ENCODE assay signal across 10 cellular contexts in genomic region chr3:31213869-31214486, GRCh38.
DNase-seq lines count a peak whose midpoint lies in the region; ATAC-seq and TF ChIP-seq lines count a peak whose summit lies in the region.
"Had no signal": no experiment of that assay in that cellular context is flagged by ENCODE, and none has a peak within 500 bp of the region (broad histone marks: within the 10 kb centered on the region; RNA-seq: fewer than 3 reads in every experiment).

No MANE protein-coding gene starts in this region.

- H3K27me3 ChIP-seq in SK-N-SH (ENCODE audit: insufficient read depth): no peaks in the 10 kb centered on the region

- no peak for TF ChIP-seq RAD21 in SK-N-SH (IDR thresholded peaks at IDR 0.05; ENCODE audit: low read length)

- H3K4me3 ChIP-seq in SK-N-SH (ENCODE audit: low read depth in 2 of 2, low read length in 1 of 2): no peak overlapping the region

- H4K20me1 ChIP-seq in SK-N-SH (ENCODE audit: insufficient read depth): no peaks in the 10 kb centered on the region

- CTCF ChIA-PET in SK-N-SH (lab: Yijun Ruan, JAX): no interaction called here

- 68% methylated on average over 7 of the region's 7 CpGs for WGBS in SK-N-SH (ENCODE audit: low lambda C conversion rate)

- H3K4me1 ChIP-seq in SK-N-SH (ENCODE audit: control insufficient read depth in 1 of 2, insufficient read depth in 2 of 2, low read depth in 1 of 2, low read length in 1 of 2): no peaks in the 10 kb centered on the region; a peak in 1 of 4 replicates

- H3F3A ChIP-seq in SK-N-SH (replicated peaks; ENCODE audit: insufficient read depth): no peaks in the 10 kb centered on the region

- H3K9me3 ChIP-seq in SK-N-SH: no peaks in the 10 kb centered on the region

- no peaks in the 10 kb centered on the region for H3K36me3 ChIP-seq in SK-N-SH (replicated peaks in 1 of 2; ENCODE audit: control insufficient read depth in 1 of 2, insufficient read depth in 2 of 2, low read length in 1 of 2)

- no peaks in the 10 kb centered on the region for H3K79me2 ChIP-seq in SK-N-SH (ENCODE audit: insufficient read depth)

- TF ChIP-seq CTCF in SK-N-SH (IDR thresholded peaks at IDR 0.05): no peak

- no peak for TF ChIP-seq EP300 in SK-N-SH (IDR thresholded peaks at IDR 0.05; ENCODE audit: borderline replicate concordance in 1 of 2, low read depth in 1 of 2, low read length in 1 of 2)

- peak; percentile 75 for ATAC-seq in GM21423 (IDR thresholded peaks at IDR 0.05; ENCODE audit: unreplicated experiment)

- DNase-seq in GF-D8 (lab: John Stamatoyannopoulos, UW) (peak; percentile 88), HuH-7 (ENCODE audit: low spot score) (peak; percentile 66), amniotic epithelial cell (ENCODE audit: low read depth) (peak; percentile 21), putamen (ENCODE audit: low spot score) (no peak), iPS-NIHi11 (ENCODE audit: low spot score) (no peak), SK-N-SH (no peak)
- no peak for DNase-seq in activated CD4-positive, CD25-positive, alpha-beta regulatory T cell treated with anti-CD3 and anti-CD28 coated beads, Interleukin-2, amount 50 U/mL, for 72 hours
- DNase-seq: hippocampal formation, NCI-H187 treated with DMSO at 0.1 percent for 48 hours had no signal

- H3K27ac ChIP-seq in SK-N-SH (ENCODE audit: low read depth in 2 of 2, low read length in 1 of 2): no peak overlapping the region

- H3K4me2 ChIP-seq in SK-N-SH: no peak overlapping the region

- no peak overlapping the region for H2AFZ ChIP-seq in SK-N-SH (ENCODE audit: low read depth)

- H3K9ac ChIP-seq in SK-N-SH: no peak overlapping the region

- POLR2A ChIA-PET in SK-N-SH (lab: Yijun Ruan, JAX): no interaction called here

- no peaks in the 10 kb centered on the region for H3K9me2 ChIP-seq in SK-N-SH

TF ChIP-seq in SK-N-SH, 30 proteins besides CTCF, POLR2A, EP300 and RAD21:
- TF ChIP-seq YY1 (IDR thresholded peaks at IDR 0.05; ENCODE audit: low read depth): no peak
- TF ChIP-seq RXRA (IDR thresholded peaks at IDR 0.05; ENCODE audit: borderline replicate concordance, low read depth): no peak
- TF ChIP-seq ELF1 (IDR thresholded peaks at IDR 0.05): no peak
- TF ChIP-seq JUND (IDR thresholded peaks at IDR 0.05): no peak
- no peak for TF ChIP-seq CHD2 (IDR thresholded peaks at IDR 0.05; ENCODE audit: low read length, partially characterized antibody)
- TF ChIP-seq TAF1 (IDR thresholded peaks at IDR 0.05; ENCODE audit: borderline replicate concordance, low read depth, low read length): no peak
- no peak for TF ChIP-seq TCF12 (IDR thresholded peaks at IDR 0.05)
- TF ChIP-seq POLR2AphosphoS5 (IDR thresholded peaks at IDR 0.05; ENCODE audit: low read depth, low read length): no peak
- TF ChIP-seq, protein P1, sequence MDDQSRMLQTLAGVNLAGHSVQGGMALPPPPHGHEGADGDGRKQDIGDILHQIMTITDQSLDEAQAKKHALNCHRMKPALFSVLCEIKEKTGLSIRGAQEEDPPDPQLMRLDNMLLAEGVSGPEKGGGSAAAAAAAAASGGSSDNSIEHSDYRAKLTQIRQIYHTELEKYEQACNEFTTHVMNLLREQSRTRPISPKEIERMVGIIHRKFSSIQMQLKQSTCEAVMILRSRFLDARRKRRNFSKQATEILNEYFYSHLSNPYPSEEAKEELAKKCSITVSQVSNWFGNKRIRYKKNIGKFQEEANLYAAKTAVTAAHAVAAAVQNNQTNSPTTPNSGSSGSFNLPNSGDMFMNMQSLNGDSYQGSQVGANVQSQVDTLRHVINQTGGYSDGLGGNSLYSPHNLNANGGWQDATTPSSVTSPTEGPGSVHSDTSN (IDR thresholded peaks at IDR 0.05): no peak
- TF ChIP-seq, protein P2, sequence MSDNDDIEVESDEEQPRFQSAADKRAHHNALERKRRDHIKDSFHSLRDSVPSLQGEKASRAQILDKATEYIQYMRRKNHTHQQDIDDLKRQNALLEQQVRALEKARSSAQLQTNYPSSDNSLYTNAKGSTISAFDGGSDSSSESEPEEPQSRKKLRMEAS (IDR thresholded peaks at IDR 0.05; ENCODE audit: low read depth): no peak
- no peak for TF ChIP-seq SIN3A (IDR thresholded peaks at IDR 0.05; ENCODE audit: borderline replicate concordance, low read depth, low read length)
- TF ChIP-seq, protein P3, sequence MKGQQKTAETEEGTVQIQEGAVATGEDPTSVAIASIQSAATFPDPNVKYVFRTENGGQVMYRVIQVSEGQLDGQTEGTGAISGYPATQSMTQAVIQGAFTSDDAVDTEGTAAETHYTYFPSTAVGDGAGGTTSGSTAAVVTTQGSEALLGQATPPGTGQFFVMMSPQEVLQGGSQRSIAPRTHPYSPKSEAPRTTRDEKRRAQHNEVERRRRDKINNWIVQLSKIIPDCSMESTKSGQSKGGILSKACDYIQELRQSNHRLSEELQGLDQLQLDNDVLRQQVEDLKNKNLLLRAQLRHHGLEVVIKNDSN (IDR thresholded peaks at IDR 0.05; ENCODE audit: borderline replicate concordance, low read depth): no peak
- no peak for TF ChIP-seq GATA2 (CRISPR knock-in tag; IDR thresholded peaks at IDR 0.05)
- TF ChIP-seq REST (IDR thresholded peaks at IDR 0.05; ENCODE audit: low read depth, low read length): no peak
- no peak for TF ChIP-seq NRF1 (IDR thresholded peaks at IDR 0.05; ENCODE audit: low read depth, low read length)
TF ChIP-seq in SK-N-SH: peak in this region for 0.

Comparison
In these comparisons a context has a peak if more than half of its experiments do, and no peak if none do; other contexts are left out.
1. DNase-seq: peak in GF-D8 (single experiment), HuH-7 (single experiment) and amniotic epithelial cell (single experiment); none in putamen (single experiment), iPS-NIHi11 (single experiment), activated CD4-positive, CD25-positive, alpha-beta regulatory T cell treated with anti-CD3 and anti-CD28 coated beads, Interleukin-2, amount 50 U/mL, for 72 hours (single experiment) and SK-N-SH (single experiment).